Comparison of ENCODE assay signal across 8 cellular contexts in the genomic region with DNA sequence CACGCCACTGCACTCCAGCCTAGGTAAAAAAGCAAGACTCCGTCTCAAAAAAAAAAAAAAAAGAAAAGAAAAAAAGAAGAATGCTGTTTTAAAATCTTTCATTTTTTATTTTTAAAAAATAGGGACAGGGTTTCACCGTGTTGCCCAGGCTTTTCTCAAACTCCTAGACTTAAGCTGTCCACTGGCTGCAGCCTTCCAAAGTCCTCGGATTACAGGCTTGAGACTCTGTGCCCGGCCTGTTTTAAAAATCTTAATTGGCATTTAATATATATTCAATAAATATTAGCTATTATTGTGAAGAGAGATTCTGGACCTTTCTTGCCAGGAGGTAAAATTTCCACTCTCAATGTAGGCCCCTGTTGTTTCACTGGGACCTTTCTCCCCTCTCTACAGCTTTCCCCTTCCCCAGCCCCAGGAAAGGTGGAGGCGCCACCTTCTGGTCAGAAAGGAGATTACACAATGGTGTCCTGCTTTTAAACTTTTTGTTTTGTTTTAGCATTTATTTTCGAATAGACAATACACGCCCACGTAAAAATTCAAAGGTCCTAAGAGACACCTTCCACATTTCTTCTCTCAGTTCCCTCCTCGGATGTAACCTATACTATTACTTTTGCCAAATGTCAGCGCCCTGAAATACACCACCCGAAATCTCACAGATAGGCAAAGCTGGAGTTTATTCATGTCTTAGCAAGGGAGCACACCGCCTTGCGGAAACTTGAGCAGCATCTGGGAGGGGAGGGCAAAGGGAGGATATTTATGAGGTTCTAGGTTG. TPM values are rescaled to one million over a fixed set of nuclear protein-coding genes. Genes with fewer than 3 reads are reported as not detected.
DNase-seq lines count a peak whose midpoint lies in the region; ATAC-seq and TF ChIP-seq lines count a peak whose summit lies in the region.

No MANE protein-coding gene starts in this region.

- H3K27ac ChIP-seq in C4-2B (no peak overlapping the region), substantia nigra (ENCODE audit: low read depth, low read length, poor library complexity, severe bottlenecking) (no peak overlapping the region)

- peaks cover 0 to 5% of the 10 kb centered on the region in 2 donors for H3K4me1 Mint-ChIP-seq in natural killer cell treated with Interleukin-12 subunit alpha and Interleukin-12 subunit beta and Interleukin-15 and Interleukin-18, amount 100 ng/mL, for 72 hours (ENCODE audit: low read depth in 2 of 2)

- peaks cover 4 to 5% of the 10 kb centered on the region in 2 donors for H3K27me3 Mint-ChIP-seq in natural killer cell treated with Interleukin-12 subunit alpha and Interleukin-12 subunit beta and Interleukin-15 and Interleukin-18, amount 100 ng/mL, for 72 hours

- peak overlapping the region in 1 of 2 donors; percentile 37 for H3K27ac Mint-ChIP-seq in natural killer cell treated with Interleukin-12 subunit alpha and Interleukin-12 subunit beta and Interleukin-15 and Interleukin-18, amount 100 ng/mL, for 72 hours

- peak; percentile 34 for DNase-seq in NCI-H774 (lab: John Stamatoyannopoulos, UW)
- peak; percentile 25 for DNase-seq in activated T-cell treated with anti-CD3 and anti-CD28 coated beads for 48 hours (ENCODE audit: low read depth)
- DNase-seq in fibroblast of gingiva (ENCODE audit: low read depth), result peak; percentile 11
- no peak for DNase-seq in natural killer cell treated with Interleukin-12 subunit alpha and Interleukin-12 subunit beta and Interleukin-15 and Interleukin-18, amount 100 ng/mL, for 72 hours (ENCODE audit: low spot score)
- peak in 29 of 49 donors; percentile 1 to 68 (median 12) for DNase-seq in substantia nigra (lab: John Stamatoyannopoulos, UW)

- TF ChIP-seq CTCF in C4-2B (conservative IDR thresholded peaks at IDR 0.05), result peak; percentile 95

- H3K36me3 Mint-ChIP-seq in natural killer cell treated with Interleukin-12 subunit alpha and Interleukin-12 subunit beta and Interleukin-15 and Interleukin-18, amount 100 ng/mL, for 72 hours, result no peaks in the 10 kb centered on the region

- H3K9me3 Mint-ChIP-seq in natural killer cell treated with Interleukin-12 subunit alpha and Interleukin-12 subunit beta and Interleukin-15 and Interleukin-18, amount 100 ng/mL, for 72 hours, result no peaks in the 10 kb centered on the region

- H3K4me3 Mint-ChIP-seq in natural killer cell treated with Interleukin-12 subunit alpha and Interleukin-12 subunit beta and Interleukin-15 and Interleukin-18, amount 100 ng/mL, for 72 hours, result peak overlapping the region; percentile 79

- ATAC-seq in GM21515 (IDR thresholded peaks at IDR 0.05; ENCODE audit: unreplicated experiment) (peak; percentile 59), HG02588 (IDR thresholded peaks at IDR 0.05; ENCODE audit: unreplicated experiment) (no peak)
- peak in 1 of 2 donors; percentile 67 for ATAC-seq in natural killer cell treated with Interleukin-12 subunit alpha and Interleukin-12 subunit beta and Interleukin-15 and Interleukin-18, amount 100 ng/mL, for 72 hours

RNA-seq across cellular contexts. Expression of a gene that starts 23.8 kb away (rescaled TPM):
- 10 to 100 TPM in 1 of 2 donors, 1 to 10 TPM in 1; 8.4 to 15.9 TPM for total RNA-seq in natural killer cell treated with Interleukin-12 subunit alpha and Interleukin-12 subunit beta and Interleukin-15 and Interleukin-18, amount 100 ng/mL, for 72 hours

RNA-seq across cellular contexts. Expression of a gene that starts 58.9 kb away (rescaled TPM):
- total RNA-seq in natural killer cell treated with Interleukin-12 subunit alpha and Interleukin-12 subunit beta and Interleukin-15 and Interleukin-18, amount 100 ng/mL, for 72 hours, result 100 to 1,000 TPM; 213 to 346 TPM
